ENCODE assay signal across 19 cellular contexts in the genomic region with DNA sequence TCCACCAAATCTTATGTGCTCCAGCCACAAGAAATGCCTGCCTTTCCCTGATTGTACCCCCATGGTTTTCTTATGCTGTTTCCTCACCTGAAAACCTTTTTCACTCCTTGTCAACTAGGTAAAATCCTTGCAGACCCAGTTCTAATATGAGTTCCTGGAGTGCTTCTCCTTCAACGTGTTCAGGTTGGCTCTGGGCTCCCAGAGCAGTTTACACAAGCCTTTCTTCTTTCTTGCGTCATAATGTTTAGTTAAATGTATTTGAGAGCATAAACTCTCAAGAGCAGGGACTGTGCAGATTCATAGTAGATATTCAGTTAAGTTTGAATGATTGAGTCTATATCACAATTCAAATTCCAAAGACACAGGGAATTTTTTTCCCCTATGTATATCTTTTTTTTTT.
A peak's percentile ranks its signal among the peaks of the same experiment; 100 is the strongest.
DNase-seq lines count a peak whose midpoint lies in the region; ATAC-seq, FAIRE-seq and TF ChIP-seq lines count a peak whose summit lies in the region.
"Had no signal": no experiment of that assay in that cellular context is flagged by ENCODE, and none has a peak within 500 bp of the region (broad histone marks: within the 10 kb centered on the region; RNA-seq: fewer than 3 reads in every experiment).

No MANE protein-coding gene starts in this region.

- no peak overlapping the region for H2BK20ac ChIP-seq in IMR-90 (ENCODE audit: low read depth, low read length)

- no peaks in the 10 kb centered on the region for H3K36me3 ChIP-seq in IMR-90 (ENCODE audit: control insufficient read depth, insufficient read depth, low read length)
- H3K36me3 ChIP-seq in bronchial epithelial cell (ENCODE audit: control insufficient read depth, insufficient read depth, low read length): no peaks in the 10 kb centered on the region
- no peaks in the 10 kb centered on the region for H3K36me3 ChIP-seq in upper lobe of right lung
- H3K36me3 ChIP-seq: HAP-1 had no signal

- intact Hi-C loops in IMR-90 (cut with micrococcal nuclease): no loop called here
- intact Hi-C loops in upper lobe of right lung (cut with DNase I): no loop called here

- no peak for FAIRE-seq in bronchial epithelial cell (lab: Jason Lieb, UNC)
- FAIRE-seq: D721Med, GM12878, GM19239 had no signal

- H3K23ac ChIP-seq in IMR-90 (ENCODE audit: low read depth, low read length): no peak overlapping the region

- H4K20me1 ChIP-seq in IMR-90 (ENCODE audit: insufficient read depth, low read length): no peaks in the 10 kb centered on the region

- H4K91ac ChIP-seq in IMR-90 (ENCODE audit: insufficient read depth, low read depth, low read length): no peak overlapping the region

- BruUV-seq in IMR-90 (replicated peaks; lab: Mats Ljungman, UMichigan): no TSS peak

- no peak overlapping the region for H3K27ac ChIP-seq in IMR-90 (ENCODE audit: insufficient read depth, low read length)
- H3K27ac ChIP-seq in upper lobe of right lung: no peak overlapping the region

- no peak overlapping the region for H2BK15ac ChIP-seq in IMR-90 (ENCODE audit: low read depth, low read length)

- dilution Hi-C loops in IMR-90 (cut with HindIII; ENCODE audit: low sequenced_read_pairs, unreplicated experiment): no loop called here

- no peak overlapping the region for H3K9ac ChIP-seq in IMR-90 (ENCODE audit: low read depth, low read length)

- no peak overlapping the region for H3K14ac ChIP-seq in IMR-90 (replicated peaks; ENCODE audit: low read depth, low read length)

- H2BK120ac ChIP-seq in IMR-90 (ENCODE audit: low read depth, low read length): no peak overlapping the region

- H2BK5ac ChIP-seq in IMR-90 (ENCODE audit: low read depth, low read length, poor library complexity, severe bottlenecking): no peak overlapping the region

- POLR2A ChIA-PET in IMR-90 (lab: Charles Lee; ENCODE audit: unreplicated experiment): no interaction called here

- H3K4me3 ChIP-seq in IMR-90 (ENCODE audit: insufficient read depth, low read depth, low read length) (no peak overlapping the region), bronchial epithelial cell (ENCODE audit: low read depth, low read length) (no peak overlapping the region), epithelial cell of esophagus (ENCODE audit: low read length) (no peak overlapping the region), upper lobe of right lung (no peak overlapping the region)
- H3K4me3 ChIP-seq: GM12878, GM23338, HAP-1 had no signal

- in situ Hi-C loops in IMR-90 (cut with MboI; ENCODE audit: low sequenced_read_pairs): no loop called here

- TF ChIP-seq CTCF in IMR-90 (conservative IDR thresholded peaks at IDR 0.05; ENCODE audit: low read depth, low read length) (no peak), bronchial epithelial cell (IDR thresholded peaks at IDR 0.05; ENCODE audit: insufficient read depth, low read length, severe bottlenecking) (no peak), epithelial cell of esophagus (IDR thresholded peaks at IDR 0.05; ENCODE audit: insufficient read depth, low read depth, low read length, missing control alignments) (no peak), upper lobe of right lung (IDR thresholded peaks at IDR 0.05) (no peak)

- H2AK9ac ChIP-seq in IMR-90 (replicated peaks; ENCODE audit: low read depth, low read length, poor library complexity): no peak overlapping the region

- H3K79me1 ChIP-seq in IMR-90 (ENCODE audit: low read depth in 1 of 2, low read length in 2 of 2): no peaks in the 10 kb centered on the region

- H3K4me1 ChIP-seq in IMR-90 (ENCODE audit: control insufficient read depth, insufficient read depth, low read length) (no peaks in the 10 kb centered on the region), upper lobe of right lung (no peaks in the 10 kb centered on the region)
- H3K4me1 ChIP-seq: Caco-2, HAP-1 had no signal

- ATAC-seq in IMR-90 (ENCODE audit: low read depth) (no peak), upper lobe of right lung (peak; percentile 73)
- ATAC-seq: GM12878, GM23338 had no signal

- H3K9me3 ChIP-seq in IMR-90 (ENCODE audit: control insufficient read depth, insufficient read depth, low read length) (peaks cover 7% of the 10 kb centered on the region), upper lobe of right lung (no peaks in the 10 kb centered on the region)
- H3K9me3 ChIP-seq: Caco-2, HAP-1 had no signal

- no peaks in the 10 kb centered on the region for H3K27me3 ChIP-seq in IMR-90 (ENCODE audit: control insufficient read depth, insufficient read depth, low read length)
- no peaks in the 10 kb centered on the region for H3K27me3 ChIP-seq in bronchial epithelial cell (ENCODE audit: control insufficient read depth, insufficient read depth, low read length)
- H3K27me3 ChIP-seq in upper lobe of right lung: no peaks in the 10 kb centered on the region

- DNase-seq in IMR-90 (no peak), bronchial epithelial cell (ENCODE audit: low read depth) (peak; percentile 20), epithelial cell of esophagus (ENCODE audit: low read depth) (peak; percentile 23), upper lobe of right lung (no peak), mesenteric fat pad (ENCODE audit: low spot score) (no peak), NCI-H2227 (lab: John Stamatoyannopoulos, UW; ENCODE audit: unreplicated experiment) (no peak)
- DNase-seq: C1 segment of cervical spinal cord; Caco-2; CD4-positive, alpha-beta memory T cell; DMS 273 treated with DMSO at 0.1 percent for 48 hours; DMS79; EL; GDM1; HFFc6 had no signal

- H2AK5ac ChIP-seq in IMR-90 (ENCODE audit: low read depth, low read length): no peak overlapping the region

- H4K5ac ChIP-seq in IMR-90 (ENCODE audit: low read depth, low read length): no peak overlapping the region

- H3K18ac ChIP-seq in IMR-90 (ENCODE audit: low read depth, low read length): no peak overlapping the region

- TF ChIP-seq RAD21 in IMR-90 (IDR thresholded peaks at IDR 0.05; ENCODE audit: low read length): no peak

- no CpG with 5 or more reads among the region's 2 CpGs for WGBS in IMR-90 (ENCODE audit: extremely low coverage in 2 of 2, insufficient read length in 1 of 2), 2 experiments

- H3K4me2 ChIP-seq in IMR-90 (ENCODE audit: low read depth, low read length): no peak overlapping the region
- H3K4me2 ChIP-seq: GM23338 had no signal

- H3K56ac ChIP-seq in IMR-90 (ENCODE audit: extremely low read depth, insufficient read depth, low read length): no peak overlapping the region

- CTCF ChIA-PET in IMR-90 (lab: Yijun Ruan, JAX): no interaction called here

- no peak overlapping the region for H4K8ac ChIP-seq in IMR-90 (ENCODE audit: low read depth in 2 of 2, low read length in 2 of 2)

- H3K4ac ChIP-seq in IMR-90 (ENCODE audit: low read depth, low read length): no peak overlapping the region

- no peak overlapping the region for H2AFZ ChIP-seq in IMR-90 (replicated peaks; ENCODE audit: low read length, poor library complexity)
- H2AFZ ChIP-seq: GM23338 had no signal

- H3K9me1 ChIP-seq in IMR-90 (ENCODE audit: insufficient read depth, low read length): no peaks in the 10 kb centered on the region

- no peak for TF ChIP-seq POLR2A in IMR-90 (IDR thresholded peaks at IDR 0.05; ENCODE audit: low read depth, low read length)

TF ChIP-seq in IMR-90, 13 proteins besides CTCF, POLR2A, EP300 and RAD21:
- TF ChIP-seq MAZ (IDR thresholded peaks at IDR 0.05; ENCODE audit: borderline replicate concordance, low read depth, low read length) (no peak), CEBPB (IDR thresholded peaks at IDR 0.05; ENCODE audit: low read depth, low read length) (0 out of 2 replicates have a peak, but pooled peaks have one; percentile 24), CHD1 (IDR thresholded peaks at IDR 0.05; ENCODE audit: low read depth, low read length) (no peak)

Comparison
In these comparisons a context has a peak if more than half of its experiments do, and no peak if none do; other contexts are left out.
1. DNase-seq: peak in bronchial epithelial cell (single experiment) and epithelial cell of esophagus (single experiment); none in IMR-90 (single experiment), upper lobe of right lung (single experiment), mesenteric fat pad (single experiment) and NCI-H2227 (single experiment).